ENCODE assay signal across 2 cellular contexts in the genomic region with DNA sequence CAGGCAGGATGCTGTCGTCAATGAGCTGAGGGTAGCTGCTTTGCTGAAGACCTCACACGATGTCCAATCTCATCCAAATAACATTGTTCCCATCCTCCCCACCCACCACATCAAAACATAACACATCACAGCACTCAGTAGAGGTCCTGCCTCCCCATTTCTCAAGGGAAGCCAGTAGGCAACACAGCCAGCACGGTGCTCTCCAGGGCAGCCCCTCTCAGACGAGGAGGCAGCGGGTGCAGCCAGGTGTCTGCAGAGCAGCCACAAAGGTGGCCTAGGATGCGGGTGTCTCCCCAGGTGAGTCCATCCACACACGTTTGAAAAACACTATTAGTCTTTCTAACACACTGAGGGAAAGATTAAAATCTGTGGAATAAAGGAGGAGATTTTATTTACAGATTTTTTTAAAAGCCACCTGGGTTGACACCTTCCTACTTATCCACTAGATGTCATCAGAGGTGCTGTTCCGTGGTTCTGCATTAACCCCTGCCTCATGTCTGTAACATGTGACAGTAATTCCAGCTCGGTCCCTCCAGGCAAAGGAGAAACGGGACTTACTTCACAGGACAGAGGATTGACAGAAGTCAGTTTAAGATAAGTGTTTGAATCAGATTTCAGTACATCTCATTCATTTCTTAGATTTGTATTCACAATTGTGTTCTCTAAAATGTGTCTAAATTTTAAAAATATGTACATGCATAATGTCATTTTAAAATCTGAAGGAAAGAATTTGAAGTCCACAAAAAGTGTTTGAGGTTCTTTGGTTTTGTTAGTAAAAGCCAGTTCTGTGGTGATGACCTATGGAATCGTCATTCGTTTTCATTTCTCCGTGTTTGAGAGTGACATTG.
TF ChIP-seq lines count a peak whose summit lies in the region.

No MANE protein-coding gene starts in this region.

TF ChIP-seq in H1, 55 proteins besides CTCF, POLR2A, EP300 and RAD21:
- TF ChIP-seq HDAC2 (IDR thresholded peaks at IDR 0.05; ENCODE audit: borderline replicate concordance in 1 of 2, low read depth in 2 of 2, low read length in 2 of 2) (no peak), CHD2 (IDR thresholded peaks at IDR 0.05; ENCODE audit: low read length) (no peak), KDM5A (IDR thresholded peaks at IDR 0.05; ENCODE audit: low read length) (no peak), RXRA (IDR thresholded peaks at IDR 0.05; ENCODE audit: insufficient read depth, low read depth, low read length) (no peak)
- TF ChIP-seq, protein P1, sequence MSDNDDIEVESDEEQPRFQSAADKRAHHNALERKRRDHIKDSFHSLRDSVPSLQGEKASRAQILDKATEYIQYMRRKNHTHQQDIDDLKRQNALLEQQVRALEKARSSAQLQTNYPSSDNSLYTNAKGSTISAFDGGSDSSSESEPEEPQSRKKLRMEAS (IDR thresholded peaks at IDR 0.05), result peak; percentile 70
- TF ChIP-seq, protein P2, sequence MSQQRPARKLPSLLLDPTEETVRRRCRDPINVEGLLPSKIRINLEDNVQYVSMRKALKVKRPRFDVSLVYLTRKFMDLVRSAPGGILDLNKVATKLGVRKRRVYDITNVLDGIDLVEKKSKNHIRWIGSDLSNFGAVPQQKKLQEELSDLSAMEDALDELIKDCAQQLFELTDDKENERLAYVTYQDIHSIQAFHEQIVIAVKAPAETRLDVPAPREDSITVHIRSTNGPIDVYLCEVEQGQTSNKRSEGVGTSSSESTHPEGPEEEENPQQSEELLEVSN (IDR thresholded peaks at IDR 0.05), result peak; percentile 34; the same call in 1 of the 2 replicates
TF ChIP-seq in H1: peak in this region for 2.

TF ChIP-seq in neural cell, 6 proteins besides CTCF, POLR2A, EP300 and RAD21:
- TF ChIP-seq SMC3 (conservative IDR thresholded peaks at IDR 0.05; ENCODE audit: poor library complexity) (peak; percentile 87), MXI1 (conservative IDR thresholded peaks at IDR 0.05; ENCODE audit: poor library complexity, severe bottlenecking) (peak; percentile 54), EZH2 (IDR thresholded peaks at IDR 0.05; ENCODE audit: borderline replicate concordance, insufficient read depth, low read length, poor library complexity, severe bottlenecking) (no peak)
- TF ChIP-seq, protein P3, sequence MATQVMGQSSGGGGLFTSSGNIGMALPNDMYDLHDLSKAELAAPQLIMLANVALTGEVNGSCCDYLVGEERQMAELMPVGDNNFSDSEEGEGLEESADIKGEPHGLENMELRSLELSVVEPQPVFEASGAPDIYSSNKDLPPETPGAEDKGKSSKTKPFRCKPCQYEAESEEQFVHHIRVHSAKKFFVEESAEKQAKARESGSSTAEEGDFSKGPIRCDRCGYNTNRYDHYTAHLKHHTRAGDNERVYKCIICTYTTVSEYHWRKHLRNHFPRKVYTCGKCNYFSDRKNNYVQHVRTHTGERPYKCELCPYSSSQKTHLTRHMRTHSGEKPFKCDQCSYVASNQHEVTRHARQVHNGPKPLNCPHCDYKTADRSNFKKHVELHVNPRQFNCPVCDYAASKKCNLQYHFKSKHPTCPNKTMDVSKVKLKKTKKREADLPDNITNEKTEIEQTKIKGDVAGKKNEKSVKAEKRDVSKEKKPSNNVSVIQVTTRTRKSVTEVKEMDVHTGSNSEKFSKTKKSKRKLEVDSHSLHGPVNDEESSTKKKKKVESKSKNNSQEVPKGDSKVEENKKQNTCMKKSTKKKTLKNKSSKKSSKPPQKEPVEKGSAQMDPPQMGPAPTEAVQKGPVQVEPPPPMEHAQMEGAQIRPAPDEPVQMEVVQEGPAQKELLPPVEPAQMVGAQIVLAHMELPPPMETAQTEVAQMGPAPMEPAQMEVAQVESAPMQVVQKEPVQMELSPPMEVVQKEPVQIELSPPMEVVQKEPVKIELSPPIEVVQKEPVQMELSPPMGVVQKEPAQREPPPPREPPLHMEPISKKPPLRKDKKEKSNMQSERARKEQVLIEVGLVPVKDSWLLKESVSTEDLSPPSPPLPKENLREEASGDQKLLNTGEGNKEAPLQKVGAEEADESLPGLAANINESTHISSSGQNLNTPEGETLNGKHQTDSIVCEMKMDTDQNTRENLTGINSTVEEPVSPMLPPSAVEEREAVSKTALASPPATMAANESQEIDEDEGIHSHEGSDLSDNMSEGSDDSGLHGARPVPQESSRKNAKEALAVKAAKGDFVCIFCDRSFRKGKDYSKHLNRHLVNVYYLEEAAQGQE (IDR thresholded peaks at IDR 0.05; ENCODE audit: borderline replicate concordance), result no peak
